21 cellular contexts compared by ENCODE assay signal in genomic region chrX:67105758-67106116, GRCh38.
"Had no signal": no experiment of that assay in that cellular context is flagged by ENCODE, and none has a peak within 500 bp of the region (broad histone marks: within the 10 kb centered on the region; RNA-seq: fewer than 3 reads in every experiment).

No MANE protein-coding gene starts in this region.

- H3K27ac ChIP-seq: SJSA1, SK-N-MC had no signal

- H3K36me3 ChIP-seq: MG63, SJSA1 had no signal

- H3K4me3 ChIP-seq: MG63, SJSA1, SK-N-MC had no signal

- H3K4me1 ChIP-seq: SJSA1 had no signal

- DNase-seq: IMR-90, Karpas-422, KG1, MG63, NCI-H1092, NCI-H1105 treated with DMSO at 0.1 percent for 48 hours, NCI-H1417 treated with DMSO at 0.1 percent for 48 hours, NCI-H146, NCI-H187, NCI-H2029, NCI-H2081 treated with DMSO at 0.1 percent for 48 hours, NCI-H2171 treated with DMSO at 0.1 percent for 48 hours, NCI-H345, NCI-H446 treated with DMSO at 0.1 percent for 48 hours, NCI-H524, NCI-H69, NCI-H774, RPMI8226, SIG-M5 had no signal

- H3K27me3 ChIP-seq: MG63, SJSA1 had no signal

- H3K9me3 ChIP-seq: MG63, SJSA1 had no signal
